In genomic region chr3:128001576-128001975, GRCh38 we compare ENCODE assay signal across 1 cellular context.
TF ChIP-seq lines count a peak whose summit lies in the region.

No MANE protein-coding gene starts in this region.

TF ChIP-seq in H1, 55 proteins besides CTCF, POLR2A, EP300 and RAD21:
- TF ChIP-seq FOSL1 (IDR thresholded peaks at IDR 0.05; ENCODE audit: insufficient read depth, low read depth, low read length), result no peak
- no peak for TF ChIP-seq TBP (IDR thresholded peaks at IDR 0.05; ENCODE audit: low read depth, low read length)
- no peak for TF ChIP-seq CBX5 (IDR thresholded peaks at IDR 0.05; ENCODE audit: low read depth, low read length)
- TF ChIP-seq RNF2 (IDR thresholded peaks at IDR 0.05; ENCODE audit: borderline replicate concordance, low read depth, low read length, missing control alignments, poor library complexity, severe bottlenecking), result no peak
- no peak for TF ChIP-seq KDM4A (IDR thresholded peaks at IDR 0.05; ENCODE audit: low read depth, low read length, severe bottlenecking)
- TF ChIP-seq TAF7 (optimal IDR thresholded peaks at IDR 0.05; ENCODE audit: borderline replicate concordance, low read depth, low read length), result no peak
- no peak for TF ChIP-seq SRF (IDR thresholded peaks at IDR 0.05; ENCODE audit: low read depth, low read length)
- TF ChIP-seq YY1 (IDR thresholded peaks at IDR 0.05; ENCODE audit: low read depth, low read length), result no peak
- TF ChIP-seq EZH2 (IDR thresholded peaks at IDR 0.05; ENCODE audit: low read depth, low read length, severe bottlenecking), result no peak
